In genomic region chr17:72477529-72477928, GRCh38 we compare ENCODE assay signal across 1 cellular context.
TF ChIP-seq lines count a peak whose summit lies in the region.

No MANE protein-coding gene starts in this region.

TF ChIP-seq in GM23338, 12 proteins besides CTCF, POLR2A, EP300 and RAD21 (continued from another document):
- no peak for TF ChIP-seq ZNF462 (CRISPR knock-in tag; IDR thresholded peaks at IDR 0.05)
- TF ChIP-seq REST (IDR thresholded peaks at IDR 0.05; ENCODE audit: unreplicated experiment): no peak
- TF ChIP-seq EZH2 (IDR thresholded peaks at IDR 0.05; ENCODE audit: low read depth, unreplicated experiment): no peak
- no peak for TF ChIP-seq JUNB (IDR thresholded peaks at IDR 0.05; ENCODE audit: unreplicated experiment)
- TF ChIP-seq STAT1 (IDR thresholded peaks at IDR 0.05; ENCODE audit: unreplicated experiment): no peak
- no peak for TF ChIP-seq POLR2AphosphoS5 (IDR thresholded peaks at IDR 0.05; ENCODE audit: low read depth)
- no peak for TF ChIP-seq ZNF331 (CRISPR knock-in tag; IDR thresholded peaks at IDR 0.05; ENCODE audit: low read depth)
- no peak for TF ChIP-seq EZH2phosphoT487 (IDR thresholded peaks at IDR 0.05; ENCODE audit: unreplicated experiment)
- no peak for TF ChIP-seq CREB1 (CRISPR knock-in tag; IDR thresholded peaks at IDR 0.05; ENCODE audit: low read depth)
